In genomic region chr20:11807070-11807741, GRCh38 we compare ENCODE assay signal across 11 cellular contexts.
DNase-seq lines count a peak whose midpoint lies in the region; TF ChIP-seq lines count a peak whose summit lies in the region.
"Had no signal": no experiment of that assay in that cellular context is flagged by ENCODE, and none has a peak within 500 bp of the region (broad histone marks: within the 10 kb centered on the region; RNA-seq: fewer than 3 reads in every experiment).

No MANE protein-coding gene starts in this region.

- H3K4me3 Mint-ChIP-seq in activated CD4-positive, alpha-beta memory T cell treated with anti-CD3 and anti-CD28 coated beads for 36 hours = no peak overlapping the region
- H3K4me3 Mint-ChIP-seq: brain; stimulated activated effector memory CD8-positive, alpha-beta T cell treated with anti-CD3 and anti-CD28 coated beads, Interleukin-12 subunit alpha, Interleukin-12 subunit beta, amount 100 ng/mL, for 72 hours had no signal

- H3K9me3 Mint-ChIP-seq in activated CD4-positive, alpha-beta memory T cell treated with anti-CD3 and anti-CD28 coated beads for 36 hours = peaks cover 3% of the 10 kb centered on the region

- POLR2A ChIA-PET in activated CD4-positive, alpha-beta memory T cell treated with anti-CD3 and anti-CD28 coated beads for 36 hours (lab: Charles Lee) = no interaction called here
- POLR2A ChIA-PET in HEK293T (lab: Yijun Ruan, JAX) = no interaction called here

- no peak overlapping the region for H3K27ac Mint-ChIP-seq in activated CD4-positive, alpha-beta memory T cell treated with anti-CD3 and anti-CD28 coated beads for 36 hours
- H3K27ac Mint-ChIP-seq: brain; stimulated activated effector memory CD8-positive, alpha-beta T cell treated with anti-CD3 and anti-CD28 coated beads, Interleukin-12 subunit alpha, Interleukin-12 subunit beta, amount 100 ng/mL, for 72 hours had no signal

- CTCF ChIA-PET in activated CD4-positive, alpha-beta memory T cell treated with anti-CD3 and anti-CD28 coated beads for 36 hours (lab: Charles Lee) = no interaction called here
- CTCF ChIA-PET in HEK293T (lab: Yijun Ruan, JAX) = no interaction called here

- no peaks in the 10 kb centered on the region for H3K4me1 Mint-ChIP-seq in activated CD4-positive, alpha-beta memory T cell treated with anti-CD3 and anti-CD28 coated beads for 36 hours (ENCODE audit: low read depth)
- H3K4me1 Mint-ChIP-seq: stimulated activated effector memory CD8-positive, alpha-beta T cell treated with anti-CD3 and anti-CD28 coated beads, Interleukin-12 subunit alpha, Interleukin-12 subunit beta, amount 100 ng/mL, for 72 hours had no signal

- DNase-seq in AG20443 (ENCODE audit: low spot score) (peak; percentile 82), NCI-H446 (lab: John Stamatoyannopoulos, UW) (peak; percentile 16 to 76), dedifferentiated amniotic fluid mesenchymal stem cell (ENCODE audit: extremely low spot score) (peak; percentile 84), non-pigmented ciliary epithelial cell (ENCODE audit: low read depth) (peak; percentile 80), posterior cingulate gyrus (no peak), SK-N-DZ (ENCODE audit: low spot score) (no peak), HEK293T (ENCODE audit: extremely low spot score) (no peak)
- DNase-seq in activated CD4-positive, alpha-beta memory T cell treated with anti-CD3 and anti-CD28 coated beads for 36 hours = no peak
- DNase-seq: NCI-H1930 had no signal

- intact Hi-C loops in posterior cingulate gyrus (cut with DNase I) = no loop called here
- intact Hi-C loops in activated CD4-positive, alpha-beta memory T cell treated with anti-CD3 and anti-CD28 coated beads for 36 hours (cut with micrococcal nuclease) = no loop called here

- no peaks in the 10 kb centered on the region for H3K36me3 Mint-ChIP-seq in activated CD4-positive, alpha-beta memory T cell treated with anti-CD3 and anti-CD28 coated beads for 36 hours
- H3K36me3 Mint-ChIP-seq: brain; stimulated activated effector memory CD8-positive, alpha-beta T cell treated with anti-CD3 and anti-CD28 coated beads, Interleukin-12 subunit alpha, Interleukin-12 subunit beta, amount 100 ng/mL, for 72 hours had no signal

- no peaks in the 10 kb centered on the region for H3K27me3 Mint-ChIP-seq in activated CD4-positive, alpha-beta memory T cell treated with anti-CD3 and anti-CD28 coated beads for 36 hours

TF ChIP-seq in HEK293T, 16 proteins besides CTCF, POLR2A, EP300 and RAD21:
- TF ChIP-seq PKNOX1 (IDR thresholded peaks at IDR 0.05) (no peak), FOXK2 (IDR thresholded peaks at IDR 0.05) (no peak), ELF4 (IDR thresholded peaks at IDR 0.05) (no peak), BHLHE40 (IDR thresholded peaks at IDR 0.05; ENCODE audit: borderline replicate concordance) (no peak), ZNF384 (IDR thresholded peaks at IDR 0.05) (no peak), ARNT (IDR thresholded peaks at IDR 0.05) (no peak), TARDBP (IDR thresholded peaks at IDR 0.05) (no peak), L3MBTL2 (conservative IDR thresholded peaks at IDR 0.05) (no peak), SUZ12 (IDR thresholded peaks at IDR 0.05) (no peak), NFRKB (IDR thresholded peaks at IDR 0.05) (no peak), SP1 (IDR thresholded peaks at IDR 0.05) (no peak), FOXM1 (IDR thresholded peaks at IDR 0.05; ENCODE audit: borderline replicate concordance) (no peak), HDGF (IDR thresholded peaks at IDR 0.05; ENCODE audit: borderline replicate concordance) (no peak), FOXA1 (IDR thresholded peaks at IDR 0.05) (no peak), LEF1 (IDR thresholded peaks at IDR 0.05; ENCODE audit: borderline replicate concordance) (no peak), CTBP1 (IDR thresholded peaks at IDR 0.05; ENCODE audit: borderline replicate concordance) (no peak)

Comparison
In these comparisons a context has a peak if more than half of its experiments do, and no peak if none do; other contexts are left out.
1. DNase-seq: peak in AG20443 (single experiment), NCI-H446 (2 of 2), dedifferentiated amniotic fluid mesenchymal stem cell (single experiment) and non-pigmented ciliary epithelial cell (single experiment); none in posterior cingulate gyrus (0 of 10), activated CD4-positive, alpha-beta memory T cell treated with anti-CD3 and anti-CD28 coated beads for 36 hours (single experiment), SK-N-DZ (single experiment) and HEK293T (single experiment).